ENCODE assay signal across 2 cellular contexts in the genomic region with DNA sequence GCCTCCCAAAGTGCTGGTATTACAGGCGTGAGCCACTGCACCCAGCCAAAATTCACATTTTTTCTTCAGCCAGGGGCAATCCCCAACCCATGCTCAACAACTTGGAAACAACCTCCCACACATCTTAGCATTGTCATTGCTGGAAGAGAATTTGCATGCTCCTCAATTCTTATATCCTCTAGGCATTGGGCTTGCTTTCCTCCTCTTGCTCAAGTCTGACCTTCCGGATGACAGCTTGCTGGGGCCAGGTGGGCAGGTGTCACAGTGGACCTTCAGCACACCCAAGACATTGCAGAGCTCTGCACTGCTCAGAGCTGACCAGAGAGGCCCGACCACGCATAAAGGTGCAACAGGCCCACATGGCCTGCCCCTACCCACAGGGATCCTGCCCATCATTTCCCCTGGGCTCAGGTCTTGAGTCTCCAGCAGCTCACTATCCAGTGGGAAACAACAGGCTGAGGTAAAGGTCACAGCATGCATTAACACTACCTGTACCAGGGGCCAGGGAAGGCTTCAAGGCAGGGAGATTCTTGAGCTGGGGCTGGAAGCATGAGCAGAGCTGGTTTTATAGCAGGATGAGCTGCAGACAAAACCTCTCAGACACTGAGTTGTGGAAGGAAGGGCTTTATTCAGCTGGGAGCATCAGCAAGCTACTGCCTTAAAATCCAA.
TF ChIP-seq lines count a peak whose summit lies in the region.

No MANE protein-coding gene starts in this region.

TF ChIP-seq in H1, 55 proteins besides CTCF, POLR2A, EP300 and RAD21:
- TF ChIP-seq CHD1 (IDR thresholded peaks at IDR 0.05; ENCODE audit: low read depth, low read length) (no peak), CEBPB (IDR thresholded peaks at IDR 0.05; ENCODE audit: low read depth, low read length) (no peak), TAF1 (IDR thresholded peaks at IDR 0.05; ENCODE audit: low read depth, low read length) (no peak), CREB1 (IDR thresholded peaks at IDR 0.05) (no peak), CBX8 (IDR thresholded peaks at IDR 0.05; ENCODE audit: borderline replicate concordance, low read depth, low read length) (no peak), POU5F1 (IDR thresholded peaks at IDR 0.05; ENCODE audit: low read depth, low read length) (no peak), SIX5 (IDR thresholded peaks at IDR 0.05; ENCODE audit: low read depth, low read length) (no peak), KDM5A (IDR thresholded peaks at IDR 0.05; ENCODE audit: low read length) (no peak), SP1 (IDR thresholded peaks at IDR 0.05; ENCODE audit: low read depth, low read length) (no peak), GABPA (IDR thresholded peaks at IDR 0.05; ENCODE audit: borderline replicate concordance, insufficient read depth, low read length) (no peak), BACH1 (IDR thresholded peaks at IDR 0.05; ENCODE audit: low read length) (no peak), YY1 (IDR thresholded peaks at IDR 0.05; ENCODE audit: low read depth, low read length) (no peak), BCL11A (IDR thresholded peaks at IDR 0.05; ENCODE audit: low read depth in 2 of 2, low read length in 2 of 2) (no peak), SIN3A (conservative IDR thresholded peaks at IDR 0.05 in 1 of 2, IDR thresholded peaks at IDR 0.05 in 1 of 2; ENCODE audit: low read depth in 1 of 2, low read length in 2 of 2) (no peak), RFX5 (IDR thresholded peaks at IDR 0.05; ENCODE audit: borderline replicate concordance, low read depth, low read length) (no peak)
- TF ChIP-seq, protein P1, sequence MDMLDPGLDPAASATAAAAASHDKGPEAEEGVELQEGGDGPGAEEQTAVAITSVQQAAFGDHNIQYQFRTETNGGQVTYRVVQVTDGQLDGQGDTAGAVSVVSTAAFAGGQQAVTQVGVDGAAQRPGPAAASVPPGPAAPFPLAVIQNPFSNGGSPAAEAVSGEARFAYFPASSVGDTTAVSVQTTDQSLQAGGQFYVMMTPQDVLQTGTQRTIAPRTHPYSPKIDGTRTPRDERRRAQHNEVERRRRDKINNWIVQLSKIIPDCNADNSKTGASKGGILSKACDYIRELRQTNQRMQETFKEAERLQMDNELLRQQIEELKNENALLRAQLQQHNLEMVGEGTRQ (IDR thresholded peaks at IDR 0.05; ENCODE audit: low read length) = no peak

TF ChIP-seq in WTC11, 78 proteins besides CTCF, POLR2A, EP300 and RAD21:
- TF ChIP-seq, protein P2, sequence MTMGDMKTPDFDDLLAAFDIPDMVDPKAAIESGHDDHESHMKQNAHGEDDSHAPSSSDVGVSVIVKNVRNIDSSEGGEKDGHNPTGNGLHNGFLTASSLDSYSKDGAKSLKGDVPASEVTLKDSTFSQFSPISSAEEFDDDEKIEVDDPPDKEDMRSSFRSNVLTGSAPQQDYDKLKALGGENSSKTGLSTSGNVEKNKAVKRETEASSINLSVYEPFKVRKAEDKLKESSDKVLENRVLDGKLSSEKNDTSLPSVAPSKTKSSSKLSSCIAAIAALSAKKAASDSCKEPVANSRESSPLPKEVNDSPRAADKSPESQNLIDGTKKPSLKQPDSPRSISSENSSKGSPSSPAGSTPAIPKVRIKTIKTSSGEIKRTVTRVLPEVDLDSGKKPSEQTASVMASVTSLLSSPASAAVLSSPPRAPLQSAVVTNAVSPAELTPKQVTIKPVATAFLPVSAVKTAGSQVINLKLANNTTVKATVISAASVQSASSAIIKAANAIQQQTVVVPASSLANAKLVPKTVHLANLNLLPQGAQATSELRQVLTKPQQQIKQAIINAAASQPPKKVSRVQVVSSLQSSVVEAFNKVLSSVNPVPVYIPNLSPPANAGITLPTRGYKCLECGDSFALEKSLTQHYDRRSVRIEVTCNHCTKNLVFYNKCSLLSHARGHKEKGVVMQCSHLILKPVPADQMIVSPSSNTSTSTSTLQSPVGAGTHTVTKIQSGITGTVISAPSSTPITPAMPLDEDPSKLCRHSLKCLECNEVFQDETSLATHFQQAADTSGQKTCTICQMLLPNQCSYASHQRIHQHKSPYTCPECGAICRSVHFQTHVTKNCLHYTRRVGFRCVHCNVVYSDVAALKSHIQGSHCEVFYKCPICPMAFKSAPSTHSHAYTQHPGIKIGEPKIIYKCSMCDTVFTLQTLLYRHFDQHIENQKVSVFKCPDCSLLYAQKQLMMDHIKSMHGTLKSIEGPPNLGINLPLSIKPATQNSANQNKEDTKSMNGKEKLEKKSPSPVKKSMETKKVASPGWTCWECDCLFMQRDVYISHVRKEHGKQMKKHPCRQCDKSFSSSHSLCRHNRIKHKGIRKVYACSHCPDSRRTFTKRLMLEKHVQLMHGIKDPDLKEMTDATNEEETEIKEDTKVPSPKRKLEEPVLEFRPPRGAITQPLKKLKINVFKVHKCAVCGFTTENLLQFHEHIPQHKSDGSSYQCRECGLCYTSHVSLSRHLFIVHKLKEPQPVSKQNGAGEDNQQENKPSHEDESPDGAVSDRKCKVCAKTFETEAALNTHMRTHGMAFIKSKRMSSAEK (CRISPR knock-in tag; IDR thresholded peaks at IDR 0.05; ENCODE audit: borderline replicate concordance) = no peak
- no peak for TF ChIP-seq ZNF232 (CRISPR knock-in tag; IDR thresholded peaks at IDR 0.05)
- TF ChIP-seq RELA (CRISPR knock-in tag; IDR thresholded peaks at IDR 0.05; ENCODE audit: borderline replicate concordance) = no peak
- no peak for TF ChIP-seq ATF1 (CRISPR knock-in tag; IDR thresholded peaks at IDR 0.05)
- TF ChIP-seq, protein P3, sequence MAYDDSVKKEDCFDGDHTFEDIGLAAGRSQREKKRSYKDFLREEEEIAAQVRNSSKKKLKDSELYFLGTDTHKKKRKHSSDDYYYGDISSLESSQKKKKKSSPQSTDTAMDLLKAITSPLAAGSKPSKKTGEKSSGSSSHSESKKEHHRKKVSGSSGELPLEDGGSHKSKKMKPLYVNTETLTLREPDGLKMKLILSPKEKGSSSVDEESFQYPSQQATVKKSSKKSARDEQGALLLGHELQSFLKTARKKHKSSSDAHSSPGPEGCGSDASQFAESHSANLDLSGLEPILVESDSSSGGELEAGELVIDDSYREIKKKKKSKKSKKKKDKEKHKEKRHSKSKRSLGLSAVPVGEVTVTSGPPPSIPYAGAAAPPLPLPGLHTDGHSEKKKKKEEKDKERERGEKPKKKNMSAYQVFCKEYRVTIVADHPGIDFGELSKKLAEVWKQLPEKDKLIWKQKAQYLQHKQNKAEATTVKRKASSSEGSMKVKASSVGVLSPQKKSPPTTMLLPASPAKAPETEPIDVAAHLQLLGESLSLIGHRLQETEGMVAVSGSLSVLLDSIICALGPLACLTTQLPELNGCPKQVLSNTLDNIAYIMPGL (CRISPR knock-in tag; IDR thresholded peaks at IDR 0.05) = no peak
- TF ChIP-seq, protein P4, sequence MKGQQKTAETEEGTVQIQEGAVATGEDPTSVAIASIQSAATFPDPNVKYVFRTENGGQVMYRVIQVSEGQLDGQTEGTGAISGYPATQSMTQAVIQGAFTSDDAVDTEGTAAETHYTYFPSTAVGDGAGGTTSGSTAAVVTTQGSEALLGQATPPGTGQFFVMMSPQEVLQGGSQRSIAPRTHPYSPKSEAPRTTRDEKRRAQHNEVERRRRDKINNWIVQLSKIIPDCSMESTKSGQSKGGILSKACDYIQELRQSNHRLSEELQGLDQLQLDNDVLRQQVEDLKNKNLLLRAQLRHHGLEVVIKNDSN (CRISPR knock-in tag; IDR thresholded peaks at IDR 0.05) = no peak
- no peak for TF ChIP-seq NFATC4 (CRISPR knock-in tag; IDR thresholded peaks at IDR 0.05)
- no peak for TF ChIP-seq ZNF317 (CRISPR knock-in tag; IDR thresholded peaks at IDR 0.05; ENCODE audit: borderline replicate concordance, low read depth)
- TF ChIP-seq, protein P5, sequence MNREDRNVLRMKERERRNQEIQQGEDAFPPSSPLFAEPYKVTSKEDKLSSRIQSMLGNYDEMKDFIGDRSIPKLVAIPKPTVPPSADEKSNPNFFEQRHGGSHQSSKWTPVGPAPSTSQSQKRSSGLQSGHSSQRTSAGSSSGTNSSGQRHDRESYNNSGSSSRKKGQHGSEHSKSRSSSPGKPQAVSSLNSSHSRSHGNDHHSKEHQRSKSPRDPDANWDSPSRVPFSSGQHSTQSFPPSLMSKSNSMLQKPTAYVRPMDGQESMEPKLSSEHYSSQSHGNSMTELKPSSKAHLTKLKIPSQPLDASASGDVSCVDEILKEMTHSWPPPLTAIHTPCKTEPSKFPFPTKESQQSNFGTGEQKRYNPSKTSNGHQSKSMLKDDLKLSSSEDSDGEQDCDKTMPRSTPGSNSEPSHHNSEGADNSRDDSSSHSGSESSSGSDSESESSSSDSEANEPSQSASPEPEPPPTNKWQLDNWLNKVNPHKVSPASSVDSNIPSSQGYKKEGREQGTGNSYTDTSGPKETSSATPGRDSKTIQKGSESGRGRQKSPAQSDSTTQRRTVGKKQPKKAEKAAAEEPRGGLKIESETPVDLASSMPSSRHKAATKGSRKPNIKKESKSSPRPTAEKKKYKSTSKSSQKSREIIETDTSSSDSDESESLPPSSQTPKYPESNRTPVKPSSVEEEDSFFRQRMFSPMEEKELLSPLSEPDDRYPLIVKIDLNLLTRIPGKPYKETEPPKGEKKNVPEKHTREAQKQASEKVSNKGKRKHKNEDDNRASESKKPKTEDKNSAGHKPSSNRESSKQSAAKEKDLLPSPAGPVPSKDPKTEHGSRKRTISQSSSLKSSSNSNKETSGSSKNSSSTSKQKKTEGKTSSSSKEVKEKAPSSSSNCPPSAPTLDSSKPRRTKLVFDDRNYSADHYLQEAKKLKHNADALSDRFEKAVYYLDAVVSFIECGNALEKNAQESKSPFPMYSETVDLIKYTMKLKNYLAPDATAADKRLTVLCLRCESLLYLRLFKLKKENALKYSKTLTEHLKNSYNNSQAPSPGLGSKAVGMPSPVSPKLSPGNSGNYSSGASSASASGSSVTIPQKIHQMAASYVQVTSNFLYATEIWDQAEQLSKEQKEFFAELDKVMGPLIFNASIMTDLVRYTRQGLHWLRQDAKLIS (CRISPR knock-in tag; IDR thresholded peaks at IDR 0.05; ENCODE audit: borderline replicate concordance) = no peak
